In genomic region chr2:197145471-197146056, GRCh38 we compare ENCODE assay signal across 8 cellular contexts.
A peak's percentile ranks its signal among the peaks of the same experiment; 100 is the strongest.
DNase-seq lines count a peak whose midpoint lies in the region; ATAC-seq and TF ChIP-seq lines count a peak whose summit lies in the region.

No MANE protein-coding gene starts in this region.

- DNase-seq in NCI-H510A (lab: John Stamatoyannopoulos, UW) (peak; percentile 31), ecto neural progenitor cell (ENCODE audit: low spot score) (no peak), mesenchymal stem cell (no peak), NCI-H82 (lab: John Stamatoyannopoulos, UW) (no peak)

- peak overlapping the region; percentile 79 for H3K27ac Mint-ChIP-seq in dendritic cell treated with granulocyte-macrophage colony-stimulating factor and Interleukin-4, amounts not matched to agents 40 ng/mL and 50 ng/mL, for 4 days

- H4K8ac ChIP-seq in mesenchymal stem cell (ENCODE audit: low read length): no peak overlapping the region

- no peak overlapping the region for H2BK5ac ChIP-seq in mesenchymal stem cell (ENCODE audit: low read depth, low read length, poor library complexity, severe bottlenecking)

- H2BK120ac ChIP-seq in mesenchymal stem cell (ENCODE audit: low read depth, low read length): no peak overlapping the region

- H2AFZ ChIP-seq in mesenchymal stem cell (ENCODE audit: low read depth, low read length): no peak overlapping the region

- no peaks in the 10 kb centered on the region for H3K9me3 ChIP-seq in mesenchymal stem cell (ENCODE audit: control insufficient read depth, low read length)

- intact Hi-C loops in dendritic cell treated with granulocyte-macrophage colony-stimulating factor and Interleukin-4, amounts not matched to agents 40 ng/mL and 50 ng/mL, for 4 days (cut with micrococcal nuclease): no loop called here

- no peak overlapping the region for H4K91ac ChIP-seq in mesenchymal stem cell (ENCODE audit: low read length)

- no peaks in the 10 kb centered on the region for H3K79me1 ChIP-seq in mesenchymal stem cell (replicated peaks; ENCODE audit: low read length, poor library complexity, severe bottlenecking)

- peaks cover 34% of the 10 kb centered on the region for H3K4me1 Mint-ChIP-seq in dendritic cell treated with granulocyte-macrophage colony-stimulating factor and Interleukin-4, amounts not matched to agents 40 ng/mL and 50 ng/mL, for 4 days (ENCODE audit: low read depth)

- H3K18ac ChIP-seq in mesenchymal stem cell (ENCODE audit: low read depth in 1 of 2, low read length in 2 of 2): no peak overlapping the region

- no peak overlapping the region for H3K23ac ChIP-seq in mesenchymal stem cell (ENCODE audit: low read length in 2 of 2)

- no peak for TF ChIP-seq CTCF in 22Rv1 (IDR thresholded peaks at IDR 0.05)

- H3K27ac ChIP-seq in 22Rv1: peak overlapping the region; percentile 66
- no peak overlapping the region for H3K27ac ChIP-seq in mesenchymal stem cell (ENCODE audit: low read length, poor library complexity, severe bottlenecking)

- H3K4ac ChIP-seq in mesenchymal stem cell (ENCODE audit: low read depth in 1 of 2, low read length in 2 of 2): no peak overlapping the region

- WGBS in mesenchymal stem cell: 85% methylated on average over 4 of the region's 4 CpGs

- H2AK5ac ChIP-seq in mesenchymal stem cell (ENCODE audit: low read length, severe bottlenecking): no peak overlapping the region

- ATAC-seq in GM18511 (IDR thresholded peaks at IDR 0.05; ENCODE audit: unreplicated experiment) (peak; percentile 95), HG02943 (IDR thresholded peaks at IDR 0.05; ENCODE audit: low read depth, unreplicated experiment) (peak; percentile 99)

- H3K9ac ChIP-seq in mesenchymal stem cell (ENCODE audit: low read length): no peak overlapping the region

- no peak overlapping the region for H3K14ac ChIP-seq in mesenchymal stem cell (ENCODE audit: low read length in 2 of 2)

- H3K4me2 ChIP-seq in mesenchymal stem cell (ENCODE audit: low read length, poor library complexity, severe bottlenecking): no peak overlapping the region

- no peaks in the 10 kb centered on the region for H3K36me3 ChIP-seq in mesenchymal stem cell (ENCODE audit: control insufficient read depth in 1 of 2, insufficient read depth in 2 of 2, low read depth in 1 of 2, low read length in 2 of 2)

- peaks cover 9% of the 10 kb centered on the region for H3K36me3 Mint-ChIP-seq in dendritic cell treated with granulocyte-macrophage colony-stimulating factor and Interleukin-4, amounts not matched to agents 40 ng/mL and 50 ng/mL, for 4 days (ENCODE audit: low read depth)

- H3K27me3 Mint-ChIP-seq in dendritic cell treated with granulocyte-macrophage colony-stimulating factor and Interleukin-4, amounts not matched to agents 40 ng/mL and 50 ng/mL, for 4 days: no peaks in the 10 kb centered on the region

- H3K27me3 ChIP-seq in mesenchymal stem cell (ENCODE audit: control insufficient read depth in 1 of 2, insufficient read depth in 1 of 2, low read length in 2 of 2): no peaks in the 10 kb centered on the region

- no peak overlapping the region for H3K4me3 Mint-ChIP-seq in dendritic cell treated with granulocyte-macrophage colony-stimulating factor and Interleukin-4, amounts not matched to agents 40 ng/mL and 50 ng/mL, for 4 days

- no peak overlapping the region for H3K4me3 ChIP-seq in mesenchymal stem cell (ENCODE audit: insufficient read depth in 1 of 2, low read depth in 1 of 2, low read length in 2 of 2)

- H3K9me3 Mint-ChIP-seq in dendritic cell treated with granulocyte-macrophage colony-stimulating factor and Interleukin-4, amounts not matched to agents 40 ng/mL and 50 ng/mL, for 4 days: no peaks in the 10 kb centered on the region

- no peak overlapping the region for H2BK12ac ChIP-seq in mesenchymal stem cell (ENCODE audit: low read length in 2 of 2)

- H3K4me1 ChIP-seq in mesenchymal stem cell (ENCODE audit: control insufficient read depth, insufficient read depth, low read depth, low read length): no peaks in the 10 kb centered on the region

- no peak overlapping the region for H2BK15ac ChIP-seq in mesenchymal stem cell (ENCODE audit: low read depth, poor library complexity, severe bottlenecking)
